ENCODE assay signal across 2 cellular contexts in genomic region chr3:129040039-129040336, GRCh38.
TF ChIP-seq lines count a peak whose summit lies in the region.

No MANE protein-coding gene starts in this region.

TF ChIP-seq in HepG2, 621 proteins besides CTCF, POLR2A, EP300 and RAD21:
- no peak for TF ChIP-seq ZNF780A (CRISPR knock-in tag; IDR thresholded peaks at IDR 0.05)
- TF ChIP-seq ZNF329 (CRISPR knock-in tag; IDR thresholded peaks at IDR 0.05; ENCODE audit: low read depth): peak; percentile 98
- no peak for TF ChIP-seq ZFP82 (CRISPR knock-in tag; IDR thresholded peaks at IDR 0.05; ENCODE audit: borderline replicate concordance)
- no peak for TF ChIP-seq DRAP1 (CRISPR knock-in tag; IDR thresholded peaks at IDR 0.05)

TF ChIP-seq in H1, 55 proteins besides CTCF, POLR2A, EP300 and RAD21:
- TF ChIP-seq CHD7 (IDR thresholded peaks at IDR 0.05; ENCODE audit: insufficient replicate concordance, low read length) (no peak), NRF1 (IDR thresholded peaks at IDR 0.05; ENCODE audit: low read depth, low read length) (no peak), ZNF274 (IDR thresholded peaks at IDR 0.05; ENCODE audit: borderline replicate concordance, extremely low read depth, low read length) (no peak)
